Comparison of ENCODE assay signal across 8 cellular contexts in genomic region chr10:105952153-105952552, GRCh38.
DNase-seq lines count a peak whose midpoint lies in the region; ATAC-seq and TF ChIP-seq lines count a peak whose summit lies in the region.

No MANE protein-coding gene starts in this region.

- no peaks in the 10 kb centered on the region for H3K9me3 ChIP-seq in RWPE2 (ENCODE audit: severe bottlenecking)

- no peak overlapping the region for H3K4me3 ChIP-seq in RWPE2 (ENCODE audit: severe bottlenecking)

- peak; percentile 75 for ATAC-seq in GM19043 (IDR thresholded peaks at IDR 0.05; ENCODE audit: low read depth, unreplicated experiment)
- peak; percentile 89 for ATAC-seq in HG03039 (IDR thresholded peaks at IDR 0.05; ENCODE audit: unreplicated experiment)
- ATAC-seq in RWPE2 (ENCODE audit: low read depth) = peak; percentile 92

- no peak overlapping the region for H3K27ac ChIP-seq in RWPE2 (ENCODE audit: poor library complexity, severe bottlenecking)
- no peak overlapping the region for H3K27ac ChIP-seq in caudate nucleus (ENCODE audit: low read depth, low read length)

- H3K36me3 ChIP-seq in RWPE2 (ENCODE audit: low read depth) = no peaks in the 10 kb centered on the region

- no peak for TF ChIP-seq CTCF in RWPE2 (IDR thresholded peaks at IDR 0.05; ENCODE audit: poor library complexity, severe bottlenecking)
- TF ChIP-seq CTCF in GM10266 (IDR thresholded peaks at IDR 0.05; ENCODE audit: control insufficient read depth, insufficient read depth, low read depth, missing control alignments) = no peak

- DNase-seq in RWPE2 (ENCODE audit: low spot score) (no peak), iris pigment epithelial cell (ENCODE audit: low read depth) (peak; percentile 74), caudate nucleus (lab: John Stamatoyannopoulos, UW) (no peak), GM10266 (ENCODE audit: extremely low spot score) (no peak), RKO (ENCODE audit: low spot score) (no peak), SK-N-DZ (ENCODE audit: low spot score) (no peak)

- peaks cover 9% of the 10 kb centered on the region for H3K4me1 ChIP-seq in RWPE2 (ENCODE audit: insufficient read depth, poor library complexity, severe bottlenecking)

- no peaks in the 10 kb centered on the region for H3K27me3 ChIP-seq in RWPE2 (ENCODE audit: insufficient read depth, poor library complexity, severe bottlenecking)
